In genomic region chr2:60519259-60519863, GRCh38 we compare ENCODE assay signal across 19 cellular contexts. TPM values are rescaled to one million over a fixed set of nuclear protein-coding genes. Genes with fewer than 3 reads are reported as not detected.
A peak's percentile ranks its signal among the peaks of the same experiment; 100 is the strongest.
DNase-seq lines count a peak whose midpoint lies in the region; ATAC-seq and TF ChIP-seq lines count a peak whose summit lies in the region.
"Had no signal": no experiment of that assay in that cellular context is flagged by ENCODE, and none has a peak within 500 bp of the region (broad histone marks: within the 10 kb centered on the region; RNA-seq: fewer than 3 reads in every experiment).

No MANE protein-coding gene starts in this region.

- H2AK9ac ChIP-seq in IMR-90 (replicated peaks; ENCODE audit: low read depth, low read length, poor library complexity) = no peak overlapping the region

- H3K4me3 ChIP-seq in AG04450 (ENCODE audit: low read depth, low read length) (no peak overlapping the region), IMR-90 (ENCODE audit: insufficient read depth, low read depth, low read length) (no peak overlapping the region)
- H3K4me3 ChIP-seq: dorsolateral prefrontal cortex, HAP-1, K562, sigmoid colon had no signal

- H3K4me1 ChIP-seq in IMR-90 (ENCODE audit: control insufficient read depth, insufficient read depth, low read length) = peaks cover 13% of the 10 kb centered on the region

- H3K27me3 Mint-ChIP-seq in naive B cell = no peaks in the 10 kb centered on the region

- H3K9me3 Mint-ChIP-seq in naive B cell = no peaks in the 10 kb centered on the region
- H3K9me3 Mint-ChIP-seq: activated CD4-positive, alpha-beta memory T cell treated with anti-CD3 and anti-CD28 coated beads, Interleukin-2, amount 10 ng/mL, durations not matched to agents 7 days and 5 days; naive thymus-derived CD8-positive, alpha-beta T cell; stimulated activated effector memory CD8-positive, alpha-beta T cell treated with anti-CD3 and anti-CD28 coated beads, Interleukin-12 subunit alpha, Interleukin-12 subunit beta, amount 100 ng/mL, for 72 hours had no signal

- no peak overlapping the region for H3K18ac ChIP-seq in IMR-90 (ENCODE audit: low read depth, low read length)

- 0 out of 2 replicates have a peak overlapping the region, but pooled peaks have one; percentile 11 for H2BK20ac ChIP-seq in IMR-90 (ENCODE audit: low read depth, low read length)

- H3K56ac ChIP-seq in IMR-90 (ENCODE audit: extremely low read depth, insufficient read depth, low read length) = no peak overlapping the region

- peak overlapping the region; percentile 30 to 92 (median 76) for H3K27ac Mint-ChIP-seq in naive B cell
- H3K27ac Mint-ChIP-seq: activated CD4-positive, alpha-beta memory T cell treated with anti-CD3 and anti-CD28 coated beads, Interleukin-2, amount 10 ng/mL, durations not matched to agents 7 days and 5 days; naive thymus-derived CD8-positive, alpha-beta T cell; stimulated activated effector memory CD8-positive, alpha-beta T cell treated with anti-CD3 and anti-CD28 coated beads, Interleukin-12 subunit alpha, Interleukin-12 subunit beta, amount 100 ng/mL, for 72 hours had no signal

- ATAC-seq in IMR-90 (ENCODE audit: low read depth) (no peak), esophagus mucosa (peak; percentile 56), naive B cell (ENCODE audit: low read depth in 2 of 2) (no peak), HG03342 (IDR thresholded peaks at IDR 0.05; ENCODE audit: unreplicated experiment) (no peak)
- ATAC-seq: K562; naive thymus-derived CD8-positive, alpha-beta T cell; stimulated activated effector memory CD8-positive, alpha-beta T cell treated with anti-CD3 and anti-CD28 coated beads, Interleukin-12 subunit alpha, Interleukin-12 subunit beta, amount 100 ng/mL, for 72 hours had no signal

- peak overlapping the region; percentile 49 for H2AFZ ChIP-seq in IMR-90 (replicated peaks; ENCODE audit: low read length, poor library complexity)

- TF ChIP-seq RAD21 in IMR-90 (IDR thresholded peaks at IDR 0.05; ENCODE audit: low read length) = no peak

- no peak overlapping the region for H2BK120ac ChIP-seq in IMR-90 (ENCODE audit: low read depth, low read length)

- H3K27me3 ChIP-seq in AG04450 (ENCODE audit: control insufficient read depth, insufficient read depth, low read length) (no peaks in the 10 kb centered on the region), IMR-90 (ENCODE audit: control insufficient read depth, insufficient read depth, low read length) (no peaks in the 10 kb centered on the region; the same call in 1 of the 2 replicates)
- H3K27me3 ChIP-seq: dorsolateral prefrontal cortex, sigmoid colon had no signal

- H4K8ac ChIP-seq in IMR-90 (ENCODE audit: low read depth in 2 of 2, low read length in 2 of 2) = no peak overlapping the region

- intact Hi-C loops in IMR-90 (cut with micrococcal nuclease) = no loop called here
- intact Hi-C loops in posterior cingulate gyrus (cut with DNase I) = no loop called here

- H4K5ac ChIP-seq in IMR-90 (ENCODE audit: low read depth, low read length) = no peak overlapping the region

- 50% methylated on average over 2 of the region's 7 CpGs; no CpG with 5 or more reads in 1 of the 2 experiments for WGBS in IMR-90 (ENCODE audit: extremely low coverage in 2 of 2, insufficient read length in 1 of 2), 2 experiments

- TF ChIP-seq CTCF in AG04450 (IDR thresholded peaks at IDR 0.05; ENCODE audit: low read depth, low read length) (no peak), IMR-90 (conservative IDR thresholded peaks at IDR 0.05; ENCODE audit: low read depth, low read length) (no peak)

- no peaks in the 10 kb centered on the region for H3K79me1 ChIP-seq in IMR-90 (ENCODE audit: low read depth in 1 of 2, low read length in 2 of 2)

- DNase-seq in AG04450 (ENCODE audit: low read depth, low spot score) = peak; percentile 8
- peak; percentile 67 for DNase-seq in IMR-90
- DNase-seq in naive B cell = no peak
- DNase-seq in NCI-H524 (lab: John Stamatoyannopoulos, UW) = no peak
- DNase-seq in middle frontal gyrus (ENCODE audit: extremely low spot score, low spot score) = no peak
- DNase-seq in posterior cingulate gyrus = no peak
- DNase-seq: activated CD4-positive, alpha-beta memory T cell treated with anti-CD3 and anti-CD28 coated beads, Interleukin-2, amount 10 ng/mL, durations not matched to agents 7 days and 5 days; activated effector memory CD4-positive, alpha-beta T cell treated with Interleukin-2 at 50 U/mL for 16 hours; aorta; dorsolateral prefrontal cortex; naive thymus-derived CD8-positive, alpha-beta T cell; NCI-H1417 treated with DMSO at 0.1 percent for 48 hours; NCI-H345 had no signal

- H3K23ac ChIP-seq in IMR-90 (ENCODE audit: low read depth, low read length) = no peak overlapping the region

- H4K91ac ChIP-seq in IMR-90 (ENCODE audit: insufficient read depth, low read depth, low read length) = no peak overlapping the region

- H3K27ac ChIP-seq in AG04450 (ENCODE audit: low read depth, low read length) = no peak overlapping the region
- H3K27ac ChIP-seq in IMR-90 (ENCODE audit: insufficient read depth, low read length) = no peak overlapping the region
- H3K27ac ChIP-seq: sigmoid colon had no signal

- H3K4me1 Mint-ChIP-seq in naive B cell = peaks cover 90 to 98% (median 93%) of the 10 kb centered on the region in 3 donors
- H3K4me1 Mint-ChIP-seq: activated CD4-positive, alpha-beta memory T cell treated with anti-CD3 and anti-CD28 coated beads, Interleukin-2, amount 10 ng/mL, durations not matched to agents 7 days and 5 days had no signal

- H3K36me3 Mint-ChIP-seq in naive B cell = peaks cover 55 to 56% of the 10 kb centered on the region in 2 donors
- H3K36me3 Mint-ChIP-seq: naive thymus-derived CD8-positive, alpha-beta T cell; stimulated activated effector memory CD8-positive, alpha-beta T cell treated with anti-CD3 and anti-CD28 coated beads, Interleukin-12 subunit alpha, Interleukin-12 subunit beta, amount 100 ng/mL, for 72 hours had no signal

- BruUV-seq in IMR-90 (replicated peaks; lab: Mats Ljungman, UMichigan) = no TSS peak

- no peak overlapping the region for H2AK5ac ChIP-seq in IMR-90 (ENCODE audit: low read depth, low read length)

- H3K9me1 ChIP-seq in IMR-90 (ENCODE audit: insufficient read depth, low read length) = peaks cover 8% of the 10 kb centered on the region

- H3K9me3 ChIP-seq in AG04450 (ENCODE audit: control insufficient read depth, insufficient read depth, low read length) (no peaks in the 10 kb centered on the region), IMR-90 (ENCODE audit: control insufficient read depth, insufficient read depth, low read length) (no peaks in the 10 kb centered on the region)
- H3K9me3 ChIP-seq: HAP-1, sigmoid colon had no signal

- H3K4me3 Mint-ChIP-seq in naive B cell = peak overlapping the region in 4 of 8 donors; percentile 10 to 46 (median 21)
- H3K4me3 Mint-ChIP-seq: activated CD4-positive, alpha-beta memory T cell treated with anti-CD3 and anti-CD28 coated beads, Interleukin-2, amount 10 ng/mL, durations not matched to agents 7 days and 5 days; naive thymus-derived CD8-positive, alpha-beta T cell; stimulated activated effector memory CD8-positive, alpha-beta T cell treated with anti-CD3 and anti-CD28 coated beads, Interleukin-12 subunit alpha, Interleukin-12 subunit beta, amount 100 ng/mL, for 72 hours had no signal

- in situ Hi-C loops in IMR-90 (cut with MboI; ENCODE audit: low sequenced_read_pairs) = no loop called here

- H4K20me1 ChIP-seq in IMR-90 (ENCODE audit: insufficient read depth, low read length) = no peaks in the 10 kb centered on the region

- dilution Hi-C loops in IMR-90 (cut with HindIII; ENCODE audit: low sequenced_read_pairs, unreplicated experiment) = no loop called here

- POLR2A ChIA-PET in AG04450 (lab: Yijun Ruan, JAX) (no interaction called here), IMR-90 (lab: Charles Lee; ENCODE audit: unreplicated experiment) (no interaction called here)

- TF ChIP-seq POLR2A in IMR-90 (IDR thresholded peaks at IDR 0.05; ENCODE audit: low read depth, low read length) = no peak

- no peak overlapping the region for H3K4ac ChIP-seq in IMR-90 (ENCODE audit: low read depth, low read length)

- H2BK5ac ChIP-seq in IMR-90 (ENCODE audit: low read depth, low read length, poor library complexity, severe bottlenecking) = no peak overlapping the region

- H3K36me3 ChIP-seq in IMR-90 (ENCODE audit: control insufficient read depth, insufficient read depth, low read length) = no peaks in the 10 kb centered on the region
- H3K36me3 ChIP-seq: HAP-1, sigmoid colon had no signal

- CTCF ChIA-PET in AG04450 (lab: Charles Lee) (no interaction called here), IMR-90 (lab: Yijun Ruan, JAX) (no interaction called here)

- no peak overlapping the region for H3K4me2 ChIP-seq in IMR-90 (ENCODE audit: low read depth, low read length)

- H2BK15ac ChIP-seq in IMR-90 (ENCODE audit: low read depth, low read length) = no peak overlapping the region

- H3K14ac ChIP-seq in IMR-90 (replicated peaks; ENCODE audit: low read depth, low read length) = no peak overlapping the region

- no peak overlapping the region for H3K9ac ChIP-seq in IMR-90 (ENCODE audit: low read depth, low read length)

TF ChIP-seq in IMR-90, 13 proteins besides CTCF, POLR2A, EP300 and RAD21 (continues in another document):
- TF ChIP-seq CHD1 (IDR thresholded peaks at IDR 0.05; ENCODE audit: low read depth, low read length) (no peak), USF2 (IDR thresholded peaks at IDR 0.05; ENCODE audit: low read depth, low read length) (0 out of 2 replicates have a peak, but pooled peaks have one; percentile 12), RFX5 (IDR thresholded peaks at IDR 0.05; ENCODE audit: low read depth, low read length) (no peak), MAZ (IDR thresholded peaks at IDR 0.05; ENCODE audit: borderline replicate concordance, low read depth, low read length) (no peak), BHLHE40 (IDR thresholded peaks at IDR 0.05; ENCODE audit: low read depth, low read length) (peak; percentile 47; the same call in 1 of the 2 replicates), FOS (IDR thresholded peaks at IDR 0.05; ENCODE audit: low read depth, low read length) (no peak), NFE2L2 (IDR thresholded peaks at IDR 0.05; ENCODE audit: low read depth, low read length) (no peak), MAFK (IDR thresholded peaks at IDR 0.05; ENCODE audit: low read depth, low read length) (no peak)

RNA-seq across cellular contexts. Expression of gene BCL11A, which starts 34.1 kb away (rescaled TPM):
- polyA plus RNA-seq in AG04450 (2011; rRNA removed) (1.1 and 1.4 TPM in 2 replicates), IMR-90 (2012; rRNA removed) (1.0 and 1.2 TPM in 2 replicates), naive B cell (ENCODE audit: low read depth in 6 of 6) (100 to 1,000 TPM; 152 to 246 (median 192) TPM)
- polyA minus RNA-seq in AG04450 (2011; rRNA and poly(A)+ RNA removed) = 2.8 and 4.2 TPM in 2 replicates
- total RNA-seq in IMR-90 (2012; rRNA removed) (1.1 and 1.7 TPM in 2 replicates), esophagus mucosa (43.0 TPM)
- polyA plus RNA-seq in IMR-90 (2012; cell fraction: cytosol; rRNA removed) = 0.51 and 0.54 TPM in 2 replicates
- 0.81 and 2.6 TPM in 2 replicates for polyA plus RNA-seq in IMR-90 (2012; cell fraction: nucleus; rRNA removed; ENCODE audit: low replicate concordance)
- total RNA-seq: activated CD4-positive, alpha-beta memory T cell treated with anti-CD3 and anti-CD28 coated beads, Interleukin-2, amount 10 ng/mL, durations not matched to agents 7 days and 5 days had no signal
- polyA plus RNA-seq: K562 had no signal

Comparison
In these comparisons a context has a peak if more than half of its experiments do, and no peak if none do; other contexts are left out.
1. DNase-seq: peak in AG04450 (single experiment) and IMR-90 (single experiment); none in naive B cell (single experiment), NCI-H524 (0 of 2), middle frontal gyrus (single experiment) and posterior cingulate gyrus (0 of 10).
2. RNA of gene BCL11A, which starts 34.1 kb away (polyA plus RNA-seq): 152 to 246 TPM in naive B cell; 1.1 to 1.4 TPM in AG04450 and 0.51 to 2.6 TPM in IMR-90; every median in the first group is over 10 times any median in the second.